Comparison of ENCODE assay signal across 19 cellular contexts in the genomic region with DNA sequence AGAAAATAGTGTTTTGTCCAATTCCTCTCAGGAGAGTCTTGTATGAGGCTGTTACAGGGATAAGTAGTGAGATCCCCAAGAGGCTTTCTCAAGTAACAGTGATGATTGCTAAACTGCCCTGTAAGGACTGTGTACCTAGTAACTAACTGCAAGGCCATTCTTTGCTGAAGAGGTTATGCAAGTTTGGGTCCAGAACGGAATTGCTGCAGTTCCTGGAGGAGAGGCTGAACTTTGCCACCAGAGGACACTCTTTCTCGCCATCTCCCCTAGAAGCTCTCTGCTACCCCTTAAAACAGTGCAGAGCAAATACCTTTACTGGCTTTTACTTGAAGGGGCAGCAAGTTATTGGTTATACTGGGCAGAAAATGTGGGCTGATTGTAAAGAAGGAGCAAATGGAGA.
"Had no signal": no experiment of that assay in that cellular context is flagged by ENCODE, and none has a peak within 500 bp of the region (broad histone marks: within the 10 kb centered on the region; RNA-seq: fewer than 3 reads in every experiment).

No MANE protein-coding gene starts in this region.

- H3K4me3 ChIP-seq: coronary artery, spleen, thoracic aorta, upper lobe of left lung had no signal

- H3K9me3 ChIP-seq: thoracic aorta had no signal

- H3K27ac Mint-ChIP-seq: activated CD4-positive, alpha-beta T cell treated with anti-CD3 and anti-CD28 coated beads, Interleukin-2, amount 10 ng/mL, durations not matched to agents 24 days and 14 days; activated CD8-positive, alpha-beta T cell treated with anti-CD3 and anti-CD28 coated beads, Interleukin-2, amount 10 ng/mL, durations not matched to agents 7 days and 5 days; activated naive CD4-positive, alpha-beta T cell treated with anti-CD3 and anti-CD28 coated beads, Interleukin-2, amount 10 ng/mL, durations not matched to agents 7 days and 5 days; activated naive CD8-positive, alpha-beta T cell treated with anti-CD3 and anti-CD28 coated beads, Interleukin-2, amount 50 U/mL, for 24 hours; brain; nephron progenitor cell; stimulated activated naive B cell treated with anti-CD40 and anti-IgM and Interleukin-4, amounts not matched to agents 10 μg/mL and 1 μg/mL and 100 μg/mL, for 72 hours had no signal

- H3K4me1 Mint-ChIP-seq: activated CD4-positive, alpha-beta T cell treated with anti-CD3 and anti-CD28 coated beads, Interleukin-2, amount 10 ng/mL, durations not matched to agents 24 days and 14 days; activated naive CD4-positive, alpha-beta T cell treated with anti-CD3 and anti-CD28 coated beads, Interleukin-2, amount 10 ng/mL, durations not matched to agents 7 days and 5 days; activated naive CD8-positive, alpha-beta T cell treated with anti-CD3 and anti-CD28 coated beads, Interleukin-2, amount 50 U/mL, for 24 hours; central memory CD8-positive, alpha-beta T cell; stimulated activated naive B cell treated with anti-CD40 and anti-IgM and Interleukin-4, amounts not matched to agents 10 μg/mL and 1 μg/mL and 100 μg/mL, for 72 hours had no signal

- H3K36me3 ChIP-seq: spleen, thoracic aorta, upper lobe of left lung had no signal

- H3K27me3 Mint-ChIP-seq: activated CD4-positive, alpha-beta T cell treated with anti-CD3 and anti-CD28 coated beads, Interleukin-2, amount 10 ng/mL, durations not matched to agents 24 days and 14 days had no signal

- DNase-seq: activated CD4-positive, alpha-beta T cell treated with anti-CD3 and anti-CD28 coated beads, Interleukin-2, amount 10 ng/mL, durations not matched to agents 24 days and 14 days; activated CD4-positive, CD25-positive, alpha-beta regulatory T cell; activated CD8-positive, alpha-beta T cell treated with anti-CD3 and anti-CD28 coated beads, Interleukin-2, amount 10 ng/mL, durations not matched to agents 7 days and 5 days; activated naive CD4-positive, alpha-beta T cell treated with anti-CD3 and anti-CD28 coated beads, Interleukin-2, amount 10 ng/mL, durations not matched to agents 7 days and 5 days; activated naive CD8-positive, alpha-beta T cell treated with anti-CD3 and anti-CD28 coated beads, Interleukin-2, amount 50 U/mL, for 24 hours; activated T-cell treated with anti-CD3 and anti-CD28 coated beads, Interleukin-2, amount 50 U/mL, for 4 hours; anterior cingulate cortex; left ventricle myocardium superior; nephron progenitor cell; occipital lobe; posterior cingulate gyrus; spleen; stimulated activated naive B cell treated with anti-CD40 and anti-IgM and Interleukin-4, amounts not matched to agents 10 μg/mL and 1 μg/mL and 100 μg/mL, for 72 hours; upper lobe of left lung had no signal

- H3K4me1 ChIP-seq: spleen, upper lobe of left lung had no signal

- H3K4me3 Mint-ChIP-seq: activated CD4-positive, alpha-beta T cell treated with anti-CD3 and anti-CD28 coated beads, Interleukin-2, amount 10 ng/mL, durations not matched to agents 24 days and 14 days; activated CD8-positive, alpha-beta T cell treated with anti-CD3 and anti-CD28 coated beads, Interleukin-2, amount 10 ng/mL, durations not matched to agents 7 days and 5 days; activated naive CD4-positive, alpha-beta T cell treated with anti-CD3 and anti-CD28 coated beads, Interleukin-2, amount 10 ng/mL, durations not matched to agents 7 days and 5 days; activated naive CD8-positive, alpha-beta T cell treated with anti-CD3 and anti-CD28 coated beads, Interleukin-2, amount 50 U/mL, for 24 hours; activated T-cell treated with anti-CD3 and anti-CD28 coated beads, Interleukin-2, amount 50 U/mL, for 4 hours; brain; central memory CD8-positive, alpha-beta T cell; nephron progenitor cell; stimulated activated naive B cell treated with anti-CD40 and anti-IgM and Interleukin-4, amounts not matched to agents 10 μg/mL and 1 μg/mL and 100 μg/mL, for 72 hours had no signal

- ATAC-seq: activated CD8-positive, alpha-beta T cell treated with anti-CD3 and anti-CD28 coated beads, Interleukin-2, amount 10 ng/mL, durations not matched to agents 7 days and 5 days; activated naive CD8-positive, alpha-beta T cell treated with anti-CD3 and anti-CD28 coated beads, Interleukin-2, amount 50 U/mL, for 24 hours; activated T-cell treated with anti-CD3 and anti-CD28 coated beads, Interleukin-2, amount 50 U/mL, for 4 hours; esophagus mucosa; left ventricle myocardium superior; stimulated activated naive B cell treated with anti-CD40 and anti-IgM and Interleukin-4, amounts not matched to agents 10 μg/mL and 1 μg/mL and 100 μg/mL, for 72 hours had no signal

- H3K27ac ChIP-seq: coronary artery, spleen, thoracic aorta, upper lobe of left lung had no signal

- H3K36me3 Mint-ChIP-seq: activated naive CD4-positive, alpha-beta T cell treated with anti-CD3 and anti-CD28 coated beads, Interleukin-2, amount 10 ng/mL, durations not matched to agents 7 days and 5 days; brain; stimulated activated naive B cell treated with anti-CD40 and anti-IgM and Interleukin-4, amounts not matched to agents 10 μg/mL and 1 μg/mL and 100 μg/mL, for 72 hours had no signal

- H3K27me3 ChIP-seq: upper lobe of left lung had no signal
